Comparison of ENCODE assay signal across 27 cellular contexts in the genomic region with DNA sequence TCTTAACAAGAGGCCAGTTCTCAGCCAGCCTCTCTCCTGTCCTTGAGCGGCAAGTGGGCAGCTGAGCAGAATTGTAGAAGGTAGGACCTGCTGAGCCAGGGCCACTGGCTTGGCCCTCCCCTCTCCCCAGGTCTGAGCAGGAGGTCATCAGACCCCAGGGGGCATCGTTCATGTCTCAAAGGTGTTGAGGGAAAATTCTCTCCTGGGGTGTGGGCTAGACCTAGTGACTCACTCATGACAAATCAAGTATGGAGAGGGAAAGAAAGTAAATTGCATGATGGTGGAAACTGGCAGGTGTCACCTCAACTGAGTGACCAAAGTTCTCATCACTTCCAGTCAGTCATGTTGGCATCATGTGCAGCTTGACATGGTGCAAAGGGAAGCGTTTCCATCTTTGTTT.
"Had no signal": no experiment of that assay in that cellular context is flagged by ENCODE, and none has a peak within 500 bp of the region (broad histone marks: within the 10 kb centered on the region; RNA-seq: fewer than 3 reads in every experiment).

No MANE protein-coding gene starts in this region.

- H3K4me1 ChIP-seq: left lung, lower lobe of right lung, parathyroid adenoma, right atrium auricular region, right lobe of liver, tibial nerve, uterus had no signal

- H3K27ac ChIP-seq: hepatocyte, left lung, lower lobe of right lung, parathyroid adenoma, right atrium auricular region, right lobe of liver, tibial nerve, uterus had no signal

- H3K36me3 Mint-ChIP-seq: naive thymus-derived CD4-positive, alpha-beta T cell; natural killer cell treated with Interleukin-12 subunit alpha and Interleukin-12 subunit beta and Interleukin-15 and Interleukin-18, amount 100 ng/mL, for 72 hours; stimulated activated memory B cell treated with anti-CD40 and anti-IgM and Interleukin-4, amounts not matched to agents 10 μg/mL and 1 μg/mL and 100 μg/mL, for 72 hours; type B pancreatic cell had no signal

- H3K27ac Mint-ChIP-seq: naive thymus-derived CD4-positive, alpha-beta T cell; natural killer cell treated with Interleukin-12 subunit alpha and Interleukin-12 subunit beta and Interleukin-15 and Interleukin-18, amount 100 ng/mL, for 72 hours; progenitor cell of endocrine pancreas; stimulated activated memory B cell treated with anti-CD40 and anti-IgM and Interleukin-4, amounts not matched to agents 10 μg/mL and 1 μg/mL and 100 μg/mL, for 72 hours; stimulated activated naive CD8-positive, alpha-beta T cell treated with anti-CD3 and anti-CD28 coated beads, Interleukin-15, amount 100 ng/mL, for 72 hours; type B pancreatic cell had no signal

- H3K27me3 ChIP-seq: right atrium auricular region, right lobe of liver, uterus had no signal

- H3K9me3 ChIP-seq: left lung, lower lobe of right lung, mucosa of descending colon, right atrium auricular region, right lobe of liver, tibial nerve, uterus had no signal

- DNase-seq: kidney glomerular epithelial cell; left colon; left lung; lower lobe of right lung; mesendoderm; midbrain; mucosa of descending colon; naive thymus-derived CD4-positive, alpha-beta T cell; nucleus accumbens; right lobe of liver; stimulated activated CD4-positive, alpha-beta T cell treated with anti-CD3 and anti-CD28 coated beads, Interleukin-1b, Interleukin-23, amount 100 ng/mL, for 48 hours; stimulated activated CD4-positive, alpha-beta T cell treated with anti-CD3 and anti-CD28 coated beads, Interleukin-2, amount 100 ng/mL, for 48 hours; stimulated activated CD4-positive, alpha-beta T cell treated with anti-CD3 and anti-CD28 coated beads, Interleukin-4, amount 100 ng/mL, for 4 hours; stimulated activated CD8-positive, alpha-beta memory T cell treated with anti-CD3 and anti-CD28 coated beads, Interleukin-4, amount 100 ng/mL, for 48 hours; stimulated activated naive CD4-positive, alpha-beta T cell treated with Interleukin-2 at 50 U/mL for 16 hours; stimulated activated naive CD8-positive, alpha-beta T cell treated with anti-CD3 and anti-CD28 coated beads, Interleukin-15, amount 100 ng/mL, for 72 hours; substantia nigra; uterus had no signal

- H3K4me3 ChIP-seq: hepatocyte, left lung, lower lobe of right lung, mucosa of descending colon, right atrium auricular region, right lobe of liver, smooth muscle cell, tibial nerve, uterus had no signal

- ATAC-seq: left colon; left lung; lower lobe of right lung; mucosa of descending colon; naive thymus-derived CD4-positive, alpha-beta T cell; right lobe of liver; stimulated activated memory B cell treated with anti-CD40 and anti-IgM and Interleukin-4, amounts not matched to agents 10 μg/mL and 1 μg/mL and 100 μg/mL, for 72 hours; stimulated activated naive CD8-positive, alpha-beta T cell treated with anti-CD3 and anti-CD28 coated beads, Interleukin-15, amount 100 ng/mL, for 72 hours had no signal

- H3K9me3 Mint-ChIP-seq: naive thymus-derived CD4-positive, alpha-beta T cell; natural killer cell treated with Interleukin-12 subunit alpha and Interleukin-12 subunit beta and Interleukin-15 and Interleukin-18, amount 100 ng/mL, for 72 hours; stimulated activated naive CD8-positive, alpha-beta T cell treated with anti-CD3 and anti-CD28 coated beads, Interleukin-15, amount 100 ng/mL, for 72 hours; type B pancreatic cell had no signal

- H3K79me2 ChIP-seq: hepatocyte, parathyroid adenoma had no signal

- H3K36me3 ChIP-seq: left lung, lower lobe of right lung, right atrium auricular region, right lobe of liver, tibial nerve, uterus had no signal

- H3K9ac ChIP-seq: parathyroid adenoma had no signal

- H3K4me3 Mint-ChIP-seq: naive thymus-derived CD4-positive, alpha-beta T cell; natural killer cell treated with Interleukin-12 subunit alpha and Interleukin-12 subunit beta and Interleukin-15 and Interleukin-18, amount 100 ng/mL, for 72 hours; stimulated activated memory B cell treated with anti-CD40 and anti-IgM and Interleukin-4, amounts not matched to agents 10 μg/mL and 1 μg/mL and 100 μg/mL, for 72 hours; stimulated activated naive CD8-positive, alpha-beta T cell treated with anti-CD3 and anti-CD28 coated beads, Interleukin-15, amount 100 ng/mL, for 72 hours; type B pancreatic cell had no signal

- H3K4me2 ChIP-seq: hepatocyte, smooth muscle cell had no signal

- H3K4me1 Mint-ChIP-seq: stimulated activated memory B cell treated with anti-CD40 and anti-IgM and Interleukin-4, amounts not matched to agents 10 μg/mL and 1 μg/mL and 100 μg/mL, for 72 hours; stimulated activated naive CD8-positive, alpha-beta T cell treated with anti-CD3 and anti-CD28 coated beads, Interleukin-15, amount 100 ng/mL, for 72 hours had no signal

- H2AFZ ChIP-seq: hepatocyte, parathyroid adenoma had no signal
